1 cellular context compared by ENCODE assay signal in the genomic region with DNA sequence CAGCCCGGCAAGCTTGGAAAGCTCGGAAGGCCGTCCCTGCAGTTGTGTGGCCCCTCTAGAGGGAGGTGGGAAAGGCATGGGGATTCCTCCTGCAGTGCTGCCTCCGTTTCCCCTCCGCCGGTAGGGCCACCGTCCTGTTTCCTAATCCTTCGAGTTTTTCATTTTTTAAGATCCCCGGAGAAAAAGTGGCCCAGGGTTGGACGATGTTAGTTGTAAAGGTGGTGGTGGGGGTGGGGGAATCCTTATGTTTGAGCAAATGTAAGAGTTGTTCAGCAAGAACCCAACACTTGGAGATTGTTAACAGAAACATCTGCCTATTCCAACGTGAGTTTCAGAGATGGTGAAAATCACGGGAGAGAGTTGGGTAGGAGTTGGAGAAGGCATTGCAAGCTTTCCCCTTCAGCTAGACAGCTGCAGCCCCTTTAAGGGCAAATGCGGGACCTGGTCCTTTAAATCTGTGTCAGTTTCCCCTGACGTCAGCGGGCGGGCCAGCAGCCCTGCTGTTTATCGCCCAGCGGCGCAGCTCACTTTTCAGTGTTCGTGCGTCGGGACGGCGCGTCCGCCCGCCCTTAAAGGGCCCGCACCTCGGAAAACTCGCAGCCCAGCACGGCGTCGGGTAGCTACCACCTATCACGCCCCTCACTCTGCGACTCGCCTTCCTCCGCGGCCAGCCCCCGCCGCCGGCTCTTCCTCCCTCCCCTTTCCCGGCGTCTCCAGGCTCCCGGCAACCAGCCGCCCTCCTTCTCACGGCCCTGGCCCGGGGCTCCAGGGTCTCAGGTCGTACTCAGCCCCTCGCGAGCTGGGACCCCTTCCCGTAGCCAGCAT.
A peak's percentile ranks its signal among the peaks of the same experiment; 100 is the strongest.
TF ChIP-seq lines count a peak whose summit lies in the region.

SIDT2 (plus strand) TSS at position 534 of the 825 bp plus-strand sequence. CDS start 521 bp downstream, outside the sequence.

TF ChIP-seq in HepG2, 621 proteins besides CTCF, POLR2A, EP300 and RAD21 (continued from another document and continues in another):
- TF ChIP-seq, protein P1, sequence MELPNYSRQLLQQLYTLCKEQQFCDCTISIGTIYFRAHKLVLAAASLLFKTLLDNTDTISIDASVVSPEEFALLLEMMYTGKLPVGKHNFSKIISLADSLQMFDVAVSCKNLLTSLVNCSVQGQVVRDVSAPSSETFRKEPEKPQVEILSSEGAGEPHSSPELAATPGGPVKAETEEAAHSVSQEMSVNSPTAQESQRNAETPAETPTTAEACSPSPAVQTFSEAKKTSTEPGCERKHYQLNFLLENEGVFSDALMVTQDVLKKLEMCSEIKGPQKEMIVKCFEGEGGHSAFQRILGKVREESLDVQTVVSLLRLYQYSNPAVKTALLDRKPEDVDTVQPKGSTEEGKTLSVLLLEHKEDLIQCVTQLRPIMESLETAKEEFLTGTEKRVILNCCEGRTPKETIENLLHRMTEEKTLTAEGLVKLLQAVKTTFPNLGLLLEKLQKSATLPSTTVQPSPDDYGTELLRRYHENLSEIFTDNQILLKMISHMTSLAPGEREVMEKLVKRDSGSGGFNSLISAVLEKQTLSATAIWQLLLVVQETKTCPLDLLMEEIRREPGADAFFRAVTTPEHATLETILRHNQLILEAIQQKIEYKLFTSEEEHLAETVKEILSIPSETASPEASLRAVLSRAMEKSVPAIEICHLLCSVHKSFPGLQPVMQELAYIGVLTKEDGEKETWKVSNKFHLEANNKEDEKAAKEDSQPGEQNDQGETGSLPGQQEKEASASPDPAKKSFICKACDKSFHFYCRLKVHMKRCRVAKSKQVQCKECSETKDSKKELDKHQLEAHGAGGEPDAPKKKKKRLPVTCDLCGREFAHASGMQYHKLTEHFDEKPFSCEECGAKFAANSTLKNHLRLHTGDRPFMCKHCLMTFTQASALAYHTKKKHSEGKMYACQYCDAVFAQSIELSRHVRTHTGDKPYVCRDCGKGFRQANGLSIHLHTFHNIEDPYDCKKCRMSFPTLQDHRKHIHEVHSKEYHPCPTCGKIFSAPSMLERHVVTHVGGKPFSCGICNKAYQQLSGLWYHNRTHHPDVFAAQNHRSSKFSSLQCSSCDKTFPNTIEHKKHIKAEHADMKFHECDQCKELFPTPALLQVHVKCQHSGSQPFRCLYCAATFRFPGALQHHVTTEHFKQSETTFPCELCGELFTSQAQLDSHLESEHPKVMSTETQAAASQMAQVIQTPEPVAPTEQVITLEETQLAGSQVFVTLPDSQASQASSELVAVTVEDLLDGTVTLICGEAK (IDR thresholded peaks at IDR 0.05), result no peak
- TF ChIP-seq, protein P1 (CRISPR knock-in tag; IDR thresholded peaks at IDR 0.05), result no peak
- TF ChIP-seq RFX1 (IDR thresholded peaks at IDR 0.05) (peak; percentile 28; the same call in 1 of the 2 replicates), ZNF224 (CRISPR knock-in tag; IDR thresholded peaks at IDR 0.05) (no peak), BHLHE40 (IDR thresholded peaks at IDR 0.05; ENCODE audit: low read length) (no peak), ZBTB20 (CRISPR knock-in tag; IDR thresholded peaks at IDR 0.05; ENCODE audit: borderline replicate concordance, low read depth) (no peak), ZNF382 (CRISPR knock-in tag; IDR thresholded peaks at IDR 0.05; ENCODE audit: borderline replicate concordance) (no peak), ZNF264 (CRISPR knock-in tag; IDR thresholded peaks at IDR 0.05) (0 out of 2 replicates have a peak, but pooled peaks have one; percentile 21), GTF3A (CRISPR knock-in tag; conservative IDR thresholded peaks at IDR 0.05) (no peak; the same call in 1 of the 2 replicates), NFATC3 (CRISPR knock-in tag; IDR thresholded peaks at IDR 0.05) (no peak), SNAI1 (CRISPR knock-in tag; IDR thresholded peaks at IDR 0.05; ENCODE audit: borderline replicate concordance) (no peak), CEBPG (CRISPR knock-in tag; IDR thresholded peaks at IDR 0.05) (no peak), THAP11 (CRISPR knock-in tag; IDR thresholded peaks at IDR 0.05) (peak; percentile 63), JARID2 (CRISPR knock-in tag; IDR thresholded peaks at IDR 0.05; ENCODE audit: insufficient replicate concordance) (no peak), ZKSCAN1 (IDR thresholded peaks at IDR 0.05; ENCODE audit: low read length) (no peak), MATR3 (CRISPR knock-in tag; IDR thresholded peaks at IDR 0.05) (no peak), TERF1 (CRISPR knock-in tag; IDR thresholded peaks at IDR 0.05) (no peak), KDM5A (IDR thresholded peaks at IDR 0.05; ENCODE audit: borderline replicate concordance, low read length) (0 out of 2 replicates have a peak, but pooled peaks have one; percentile 11), ZNF7 (CRISPR knock-in tag; IDR thresholded peaks at IDR 0.05) (no peak), PITX1 (CRISPR knock-in tag; IDR thresholded peaks at IDR 0.05) (no peak), SAP130 (CRISPR knock-in tag; IDR thresholded peaks at IDR 0.05; ENCODE audit: low read depth) (peak; percentile 82), ZNF83 (CRISPR knock-in tag; IDR thresholded peaks at IDR 0.05; ENCODE audit: borderline replicate concordance) (no peak), ZZZ3 (CRISPR knock-in tag; IDR thresholded peaks at IDR 0.05; ENCODE audit: borderline replicate concordance) (no peak), IKZF1 (IDR thresholded peaks at IDR 0.05) (no peak), TAF15 (IDR thresholded peaks at IDR 0.05; ENCODE audit: low read depth, low read length, poor library complexity, severe bottlenecking) (no peak), GPN1 (CRISPR knock-in tag; IDR thresholded peaks at IDR 0.05; ENCODE audit: borderline replicate concordance) (no peak), PAX8 (CRISPR knock-in tag; IDR thresholded peaks at IDR 0.05; ENCODE audit: borderline replicate concordance) (no peak), DDIT3 (CRISPR knock-in tag; IDR thresholded peaks at IDR 0.05) (no peak), MTERF4 (CRISPR knock-in tag; IDR thresholded peaks at IDR 0.05) (no peak), SP5 (CRISPR knock-in tag; IDR thresholded peaks at IDR 0.05; ENCODE audit: borderline replicate concordance, low read depth) (peak; percentile 31; the same call in 1 of the 2 replicates), ZNF263 (CRISPR knock-in tag; IDR thresholded peaks at IDR 0.05) (no peak), ZBTB1 (CRISPR knock-in tag; IDR thresholded peaks at IDR 0.05; ENCODE audit: borderline replicate concordance) (no peak), REPIN1 (CRISPR knock-in tag; IDR thresholded peaks at IDR 0.05; ENCODE audit: borderline replicate concordance, low read depth) (no peak), ZNF260 (CRISPR knock-in tag; IDR thresholded peaks at IDR 0.05; ENCODE audit: borderline replicate concordance, low read depth) (no peak), NFKBIZ (CRISPR knock-in tag; IDR thresholded peaks at IDR 0.05) (no peak)
- TF ChIP-seq, protein P2, sequence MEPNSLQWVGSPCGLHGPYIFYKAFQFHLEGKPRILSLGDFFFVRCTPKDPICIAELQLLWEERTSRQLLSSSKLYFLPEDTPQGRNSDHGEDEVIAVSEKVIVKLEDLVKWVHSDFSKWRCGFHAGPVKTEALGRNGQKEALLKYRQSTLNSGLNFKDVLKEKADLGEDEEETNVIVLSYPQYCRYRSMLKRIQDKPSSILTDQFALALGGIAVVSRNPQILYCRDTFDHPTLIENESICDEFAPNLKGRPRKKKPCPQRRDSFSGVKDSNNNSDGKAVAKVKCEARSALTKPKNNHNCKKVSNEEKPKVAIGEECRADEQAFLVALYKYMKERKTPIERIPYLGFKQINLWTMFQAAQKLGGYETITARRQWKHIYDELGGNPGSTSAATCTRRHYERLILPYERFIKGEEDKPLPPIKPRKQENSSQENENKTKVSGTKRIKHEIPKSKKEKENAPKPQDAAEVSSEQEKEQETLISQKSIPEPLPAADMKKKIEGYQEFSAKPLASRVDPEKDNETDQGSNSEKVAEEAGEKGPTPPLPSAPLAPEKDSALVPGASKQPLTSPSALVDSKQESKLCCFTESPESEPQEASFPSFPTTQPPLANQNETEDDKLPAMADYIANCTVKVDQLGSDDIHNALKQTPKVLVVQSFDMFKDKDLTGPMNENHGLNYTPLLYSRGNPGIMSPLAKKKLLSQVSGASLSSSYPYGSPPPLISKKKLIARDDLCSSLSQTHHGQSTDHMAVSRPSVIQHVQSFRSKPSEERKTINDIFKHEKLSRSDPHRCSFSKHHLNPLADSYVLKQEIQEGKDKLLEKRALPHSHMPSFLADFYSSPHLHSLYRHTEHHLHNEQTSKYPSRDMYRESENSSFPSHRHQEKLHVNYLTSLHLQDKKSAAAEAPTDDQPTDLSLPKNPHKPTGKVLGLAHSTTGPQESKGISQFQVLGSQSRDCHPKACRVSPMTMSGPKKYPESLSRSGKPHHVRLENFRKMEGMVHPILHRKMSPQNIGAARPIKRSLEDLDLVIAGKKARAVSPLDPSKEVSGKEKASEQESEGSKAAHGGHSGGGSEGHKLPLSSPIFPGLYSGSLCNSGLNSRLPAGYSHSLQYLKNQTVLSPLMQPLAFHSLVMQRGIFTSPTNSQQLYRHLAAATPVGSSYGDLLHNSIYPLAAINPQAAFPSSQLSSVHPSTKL (CRISPR knock-in tag; IDR thresholded peaks at IDR 0.05), result peak; percentile 28; the same call in 1 of the 2 replicates
- TF ChIP-seq, protein P3, sequence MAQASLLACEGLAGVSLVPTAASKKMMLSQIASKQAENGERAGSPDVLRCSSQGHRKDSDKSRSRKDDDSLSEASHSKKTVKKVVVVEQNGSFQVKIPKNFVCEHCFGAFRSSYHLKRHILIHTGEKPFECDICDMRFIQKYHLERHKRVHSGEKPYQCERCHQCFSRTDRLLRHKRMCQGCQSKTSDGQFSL (CRISPR knock-in tag; IDR thresholded peaks at IDR 0.05), result no peak
- TF ChIP-seq, protein P4, sequence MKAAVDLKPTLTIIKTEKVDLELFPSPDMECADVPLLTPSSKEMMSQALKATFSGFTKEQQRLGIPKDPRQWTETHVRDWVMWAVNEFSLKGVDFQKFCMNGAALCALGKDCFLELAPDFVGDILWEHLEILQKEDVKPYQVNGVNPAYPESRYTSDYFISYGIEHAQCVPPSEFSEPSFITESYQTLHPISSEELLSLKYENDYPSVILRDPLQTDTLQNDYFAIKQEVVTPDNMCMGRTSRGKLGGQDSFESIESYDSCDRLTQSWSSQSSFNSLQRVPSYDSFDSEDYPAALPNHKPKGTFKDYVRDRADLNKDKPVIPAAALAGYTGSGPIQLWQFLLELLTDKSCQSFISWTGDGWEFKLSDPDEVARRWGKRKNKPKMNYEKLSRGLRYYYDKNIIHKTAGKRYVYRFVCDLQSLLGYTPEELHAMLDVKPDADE (CRISPR knock-in tag; IDR thresholded peaks at IDR 0.05), result no peak; the same call in 1 of the 2 replicates
- TF ChIP-seq, protein P5, sequence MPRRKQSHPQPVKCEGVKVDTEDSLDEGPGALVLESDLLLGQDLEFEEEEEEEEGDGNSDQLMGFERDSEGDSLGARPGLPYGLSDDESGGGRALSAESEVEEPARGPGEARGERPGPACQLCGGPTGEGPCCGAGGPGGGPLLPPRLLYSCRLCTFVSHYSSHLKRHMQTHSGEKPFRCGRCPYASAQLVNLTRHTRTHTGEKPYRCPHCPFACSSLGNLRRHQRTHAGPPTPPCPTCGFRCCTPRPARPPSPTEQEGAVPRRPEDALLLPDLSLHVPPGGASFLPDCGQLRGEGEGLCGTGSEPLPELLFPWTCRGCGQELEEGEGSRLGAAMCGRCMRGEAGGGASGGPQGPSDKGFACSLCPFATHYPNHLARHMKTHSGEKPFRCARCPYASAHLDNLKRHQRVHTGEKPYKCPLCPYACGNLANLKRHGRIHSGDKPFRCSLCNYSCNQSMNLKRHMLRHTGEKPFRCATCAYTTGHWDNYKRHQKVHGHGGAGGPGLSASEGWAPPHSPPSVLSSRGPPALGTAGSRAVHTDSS (CRISPR knock-in tag; conservative IDR thresholded peaks at IDR 0.05), result no peak
